ENCODE assay signal across 20 cellular contexts in the genomic region with DNA sequence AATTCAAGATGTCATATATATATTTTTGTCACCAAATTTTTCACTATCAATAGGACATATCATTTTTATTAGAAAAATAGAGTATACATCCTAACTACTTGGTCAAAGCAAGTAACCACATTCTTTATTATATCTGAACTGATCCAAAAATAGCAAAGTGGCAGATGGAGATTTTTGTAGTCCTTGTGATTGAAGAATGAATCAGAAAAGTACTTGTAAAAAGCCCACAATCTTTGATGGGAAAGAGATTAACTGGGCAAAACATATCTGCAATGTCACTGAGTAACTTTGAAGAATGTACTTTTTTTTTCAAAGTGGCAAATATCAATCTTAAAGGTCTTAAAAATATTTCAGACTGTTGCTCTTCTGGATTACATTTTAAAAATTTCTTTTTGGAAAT.
"Had no signal": no experiment of that assay in that cellular context is flagged by ENCODE, and none has a peak within 500 bp of the region (broad histone marks: within the 10 kb centered on the region; RNA-seq: fewer than 3 reads in every experiment).

No MANE protein-coding gene starts in this region.

- H3K36me3 ChIP-seq: heart right ventricle, neural progenitor cell, ovary, spleen, thoracic aorta, transverse colon had no signal

- H2AFZ ChIP-seq: neural progenitor cell had no signal

- DNase-seq: cortex of kidney; dorsolateral prefrontal cortex; effector CD8-positive, alpha-beta T cell; heart right ventricle; hypothalamus; kidney glomerular epithelial cell; mucosa of descending colon; nucleus accumbens; ovary; right cardiac atrium; spleen; stimulated activated CD4-positive, alpha-beta T cell treated with anti-CD3 and anti-CD28 coated beads, Interleukin-15, amount 100 ng/mL, for 24 hours; stimulated activated CD4-positive, alpha-beta T cell treated with anti-CD3 and anti-CD28 coated beads, Interleukin-1b, Interleukin-23, amount 100 ng/mL, for 48 hours; stimulated activated CD4-positive, alpha-beta T cell treated with anti-CD3 and anti-CD28 coated beads, Interleukin-4, amount 100 ng/mL, for 24 hours; stimulated activated naive CD8-positive, alpha-beta T cell treated with anti-CD3 and anti-CD28 coated beads, Interleukin-15, amount 100 ng/mL, for 72 hours; transverse colon had no signal

- H3K9ac ChIP-seq: neural progenitor cell had no signal

- H3K4me3 ChIP-seq: dorsolateral prefrontal cortex, heart right ventricle, mucosa of descending colon, neural progenitor cell, ovary, spleen, thoracic aorta, transverse colon had no signal

- H3K27ac ChIP-seq: dorsolateral prefrontal cortex, heart right ventricle, neural progenitor cell, ovary, spleen, thoracic aorta, transverse colon had no signal

- H3K4me2 ChIP-seq: neural progenitor cell had no signal

- H3K27me3 ChIP-seq: dorsolateral prefrontal cortex, heart right ventricle, neural progenitor cell, ovary, spleen, transverse colon had no signal

- H3K9me3 ChIP-seq: mucosa of descending colon, ovary, thoracic aorta, transverse colon had no signal

- ATAC-seq: heart right ventricle; mucosa of descending colon; natural killer cell treated with Interleukin-12 subunit alpha and Interleukin-12 subunit beta and Interleukin-15 and Interleukin-18, amount 100 ng/mL, for 72 hours; right cardiac atrium; stimulated activated memory B cell treated with anti-CD40 and anti-IgM and Interleukin-4, amounts not matched to agents 10 μg/mL and 1 μg/mL and 100 μg/mL, for 72 hours; stimulated activated naive CD8-positive, alpha-beta T cell treated with anti-CD3 and anti-CD28 coated beads, Interleukin-15, amount 100 ng/mL, for 72 hours had no signal

- H3K4me1 ChIP-seq: heart right ventricle, neural progenitor cell, spleen, transverse colon had no signal
